9 cellular contexts compared by ENCODE assay signal in the genomic region with DNA sequence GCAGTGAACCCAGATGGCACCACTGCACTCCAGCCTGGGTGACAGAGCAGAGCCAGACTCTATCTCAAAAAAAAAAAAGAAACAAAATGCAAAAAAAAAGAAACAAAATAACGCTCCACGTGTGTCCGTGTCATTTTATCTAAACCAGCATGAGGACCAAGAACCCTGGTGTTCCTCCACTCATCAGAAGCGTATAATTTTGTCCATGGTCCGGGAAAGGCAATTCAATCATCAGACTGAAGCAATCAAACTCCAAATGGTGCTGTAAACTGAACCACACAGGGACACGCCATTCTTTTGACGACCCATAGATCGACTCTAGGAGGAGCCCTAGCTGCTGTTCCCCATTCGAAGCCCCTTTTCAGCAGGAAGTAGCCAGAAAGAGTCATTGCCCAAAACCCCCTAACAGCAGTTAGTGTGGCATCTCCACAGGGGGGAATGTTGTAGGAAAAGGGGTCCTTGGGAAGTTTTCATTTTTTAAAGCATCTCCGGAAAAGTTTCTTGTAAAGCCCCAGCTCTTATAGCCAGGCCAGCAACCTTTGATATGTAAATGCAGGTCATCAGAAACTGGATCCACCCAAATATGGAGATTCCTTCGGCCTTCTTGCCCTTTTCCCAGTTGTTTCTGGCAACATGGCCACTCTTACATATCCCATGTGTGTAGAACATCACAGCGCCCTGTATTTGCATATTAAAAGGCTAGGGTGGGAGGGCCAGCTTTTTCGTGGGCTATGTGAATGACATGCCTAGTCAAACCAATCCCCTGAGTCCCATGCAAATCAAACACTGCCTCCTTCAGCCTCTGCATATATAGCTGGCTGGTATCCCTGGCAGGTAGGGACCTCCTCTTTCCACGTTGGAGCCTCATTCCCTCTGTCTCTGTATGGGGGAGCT. TPM values are rescaled to one million over a fixed set of nuclear protein-coding genes. Genes with fewer than 3 reads are reported as not detected.
DNase-seq lines count a peak whose midpoint lies in the region; TF ChIP-seq lines count a peak whose summit lies in the region.
"Not testable (repeated sequence)": the region's sequence is repeated elsewhere in the genome, so short reads cannot be mapped to it uniquely, and the experiment has no call there.
"Had no signal": no experiment of that assay in that cellular context is flagged by ENCODE, and none has a peak within 500 bp of the region (broad histone marks: within the 10 kb centered on the region; RNA-seq: fewer than 3 reads in every experiment).

No MANE protein-coding gene starts in this region.

- not testable (repeated sequence) for H3K9me3 Mint-ChIP-seq in mesothelial cell of epicardium

- in situ Hi-C loops in KBM-7 (cut with MboI; ENCODE audit: low pct_unique_long_range_greater_than_20kb, low sequenced_read_pairs); SK-MEL-5 (cut with HindIII; ENCODE audit: low pct_unique_long_range_greater_than_20kb, low sequenced_read_pairs): not testable (repeated sequence)

- DNase-seq in ELF-1 (ENCODE audit: low read depth, low spot score) (peak; percentile 94), KBM-7 (peak; percentile 48), NCI-H526 treated with DMSO at 0.1 percent for 48 hours (lab: John Stamatoyannopoulos, UW) (peak; percentile 87), SK-MEL-5 (ENCODE audit: low read depth, low spot score) (peak; percentile 85), astrocyte of the hippocampus (ENCODE audit: low read depth, low spot score) (peak; percentile 28), germinal center (ENCODE audit: low spot score) (peak; percentile 12)
- not testable (repeated sequence) for DNase-seq in mesothelial cell of epicardium (ENCODE audit: low spot score in 2 of 2, unreplicated experiment in 2 of 2)

- TF ChIP-seq CTCF in mesothelial cell of epicardium (IDR thresholded peaks at IDR 0.05; ENCODE audit: unreplicated experiment): not testable (repeated sequence)

- H3K4me1 Mint-ChIP-seq in mesothelial cell of epicardium: not testable (repeated sequence)

- H3K27ac Mint-ChIP-seq in mesothelial cell of epicardium: not testable (repeated sequence)

- H3K4me3 Mint-ChIP-seq in mesothelial cell of epicardium: peak overlapping the region; percentile 15

- not testable (repeated sequence) for H3K36me3 Mint-ChIP-seq in mesothelial cell of epicardium

- H3K27me3 Mint-ChIP-seq in mesothelial cell of epicardium (ENCODE audit: low read depth): not testable (repeated sequence)

RNA-seq across cellular contexts. Expression of a gene that starts 8.3 kb away (rescaled TPM):
- 12.0 and 12.3 TPM in 2 replicates for total RNA-seq in SK-MEL-5 (2014; rRNA removed; shearing (Covaris generic))
- polyA plus RNA-seq in SK-MEL-5 (2015; cell fraction: cytosol; rRNA removed): 21.6 and 23.0 TPM in 2 replicates
- 29.5 and 31.0 TPM in 2 replicates for polyA plus RNA-seq in SK-MEL-5 (2015; cell fraction: nucleus; rRNA removed)
- total RNA-seq in mesothelial cell of epicardium: 75.6 to 77.1 TPM (median 76.3 TPM) in 3 replicates

RNA-seq across cellular contexts. Expression of a gene that starts 45.8 kb away (rescaled TPM):
- 0.55 TPM in 1 of 2 replicates, not detected in the other for total RNA-seq in SK-MEL-5 (2014; rRNA removed; shearing (Covaris generic))
- 1.7 and 2.3 TPM in 2 replicates for polyA plus RNA-seq in SK-MEL-5 (2015; cell fraction: cytosol; rRNA removed)
- polyA plus RNA-seq in SK-MEL-5 (2015; cell fraction: nucleus; rRNA removed): 0.44 and 3.6 TPM in 2 replicates
- total RNA-seq in mesothelial cell of epicardium: 82.1 to 88.3 TPM (median 84.4 TPM) in 3 replicates
- total RNA-seq: activated CD4-positive, alpha-beta T cell treated with anti-CD3 and anti-CD28 coated beads, Interleukin-2, amount 10 ng/mL, durations not matched to agents 24 days and 14 days had no signal
- polyA plus RNA-seq: IgD-negative memory B cell had no signal

Comparison
In these comparisons a context has a peak if more than half of its experiments do, and no peak if none do; other contexts are left out.
1. RNA of a gene that starts 45.8 kb away (total RNA-seq): 82.1 to 88.3 TPM in mesothelial cell of epicardium; 0.55 TPM in SK-MEL-5; every median in the first group is over 10 times any median in the second.